Comparison of ENCODE assay signal across 14 cellular contexts in the genomic region with DNA sequence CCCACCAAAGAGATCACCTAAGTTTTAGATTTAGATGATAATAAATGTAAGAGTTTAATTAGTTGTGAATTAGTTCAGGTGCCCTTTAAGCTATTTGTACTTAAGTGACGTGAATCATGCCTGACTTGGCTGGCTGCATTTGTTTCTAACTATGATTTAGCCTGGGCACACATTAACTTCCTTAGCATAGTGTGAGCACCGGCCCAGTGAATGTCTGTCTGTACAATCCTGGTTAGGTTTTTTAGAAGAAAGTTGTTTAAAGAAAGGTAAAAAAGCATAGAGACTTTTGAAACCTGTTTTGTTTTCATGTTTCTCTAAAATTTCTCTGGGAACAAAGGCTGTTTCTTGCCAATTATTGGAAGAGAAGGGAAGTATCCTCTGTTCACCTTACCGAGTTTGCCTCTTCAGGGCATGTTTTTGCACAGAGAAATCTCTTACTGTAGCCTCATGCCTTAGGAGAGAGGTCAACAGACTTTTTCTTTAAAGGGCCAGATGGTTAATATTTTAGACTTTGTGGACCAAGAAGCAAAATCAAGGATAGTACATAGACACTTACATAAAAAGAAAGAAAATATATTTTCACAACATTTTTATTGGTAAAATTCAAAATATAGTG. TPM values are rescaled to one million over a fixed set of nuclear protein-coding genes. Genes with fewer than 3 reads are reported as not detected.
DNase-seq lines count a peak whose midpoint lies in the region; ATAC-seq and TF ChIP-seq lines count a peak whose summit lies in the region.
"Had no signal": no experiment of that assay in that cellular context is flagged by ENCODE, and none has a peak within 500 bp of the region (broad histone marks: within the 10 kb centered on the region; RNA-seq: fewer than 3 reads in every experiment).

No MANE protein-coding gene starts in this region.

- ATAC-seq in HG02798 (IDR thresholded peaks at IDR 0.05; ENCODE audit: poor library complexity, unreplicated experiment), result no peak
- ATAC-seq: activated CD8-positive, alpha-beta T cell treated with anti-CD3 and anti-CD28 coated beads, Interleukin-2, amount 10 ng/mL, durations not matched to agents 7 days and 5 days; natural killer cell treated with Interleukin-12 subunit alpha and Interleukin-12 subunit beta and Interleukin-15 and Interleukin-18, amount 100 ng/mL, for 72 hours had no signal

- TF ChIP-seq CTCF in fibroblast of pulmonary artery (IDR thresholded peaks at IDR 0.05; ENCODE audit: low read length, missing control alignments), result no peak
- no peak for TF ChIP-seq CTCF in BE2C (IDR thresholded peaks at IDR 0.05; ENCODE audit: low read depth, low read length)

- no peak overlapping the region for H3K9ac ChIP-seq in muscle layer of colon (ENCODE audit: low read length)

- H3K36me3 ChIP-seq in muscle layer of colon (ENCODE audit: insufficient read depth, low read length) (no peaks in the 10 kb centered on the region), BE2C (no peaks in the 10 kb centered on the region)
- H3K36me3 ChIP-seq: adrenal gland, SJCRH30 had no signal

- H3K27ac ChIP-seq in muscle layer of colon (ENCODE audit: low read depth, low read length) (peak overlapping the region; percentile 16), substantia nigra (ENCODE audit: low read depth, low read length, poor library complexity, severe bottlenecking) (no peak overlapping the region)
- H3K27ac ChIP-seq: SJCRH30 had no signal

- H3K27me3 ChIP-seq in muscle layer of colon (ENCODE audit: control insufficient read depth in 1 of 2, insufficient read depth in 2 of 2, low read length in 2 of 2), result no peaks in the 10 kb centered on the region
- H3K27me3 ChIP-seq in BE2C, result no peaks in the 10 kb centered on the region; the same call in 1 of the 2 replicates
- H3K27me3 ChIP-seq: adrenal gland, SJCRH30 had no signal

- peaks cover 20% of the 10 kb centered on the region for H3K4me1 ChIP-seq in muscle layer of colon (ENCODE audit: insufficient read depth, low read length)
- no peaks in the 10 kb centered on the region for H3K4me1 ChIP-seq in BE2C
- H3K4me1 ChIP-seq: adrenal gland had no signal

- no peak overlapping the region for H3K4me3 ChIP-seq in fibroblast of pulmonary artery (replicated peaks; ENCODE audit: low read depth, low read length)
- no peak overlapping the region for H3K4me3 ChIP-seq in muscle layer of colon (ENCODE audit: low read depth in 1 of 2, low read length in 2 of 2)
- no peak overlapping the region for H3K4me3 ChIP-seq in BE2C (ENCODE audit: low read depth, low read length)
- H3K4me3 ChIP-seq: adrenal gland, SJCRH30 had no signal

- H3K9me3 ChIP-seq in muscle layer of colon (ENCODE audit: low read length), result no peaks in the 10 kb centered on the region
- no peaks in the 10 kb centered on the region for H3K9me3 ChIP-seq in BE2C
- H3K9me3 ChIP-seq: adrenal gland, SJCRH30 had no signal

- DNase-seq in DMS 273 (lab: John Stamatoyannopoulos, UW; ENCODE audit: unreplicated experiment) (peak; percentile 43), DMS 273 treated with DMSO at 0.1 percent for 48 hours (lab: John Stamatoyannopoulos, UW) (no peak), fibroblast of pulmonary artery (ENCODE audit: low read depth) (peak; percentile 31), substantia nigra (lab: John Stamatoyannopoulos, UW) (no peak), BE2C (no peak), NCI-H1417 treated with DMSO at 0.1 percent for 48 hours (lab: John Stamatoyannopoulos, UW) (no peak)
- DNase-seq: 8988T; activated CD8-positive, alpha-beta T cell treated with anti-CD3 and anti-CD28 coated beads, Interleukin-2, amount 10 ng/mL, durations not matched to agents 7 days and 5 days; foreskin melanocyte; SJCRH30 had no signal

RNA-seq across cellular contexts. Expression of gene MET, which starts 42.9 kb away (rescaled TPM):
- 0.54 TPM for polyA plus RNA-seq in BE2C (2012; ENCODE audit: insufficient read depth, insufficient read length, low read depth)

Comparison
In these comparisons a context has a peak if more than half of its experiments do, and no peak if none do; other contexts are left out.
1. DNase-seq: peak in DMS 273 (single experiment) and fibroblast of pulmonary artery (single experiment); none in DMS 273 treated with DMSO at 0.1 percent for 48 hours (single experiment), substantia nigra (0 of 49), BE2C (single experiment) and NCI-H1417 treated with DMSO at 0.1 percent for 48 hours (single experiment).